Comparison of ENCODE assay signal across 25 cellular contexts in genomic region chr7:14018751-14019150, GRCh38. TPM values are rescaled to one million over a fixed set of nuclear protein-coding genes. Genes with fewer than 3 reads are reported as not detected.
"Had no signal": no experiment of that assay in that cellular context is flagged by ENCODE, and none has a peak within 500 bp of the region (broad histone marks: within the 10 kb centered on the region; RNA-seq: fewer than 3 reads in every experiment).

No MANE protein-coding gene starts in this region.

- H3K4me3 ChIP-seq: left ventricle myocardium inferior, lung, neural progenitor cell, right atrium auricular region, right lobe of liver, smooth muscle cell, tibial nerve, uterus had no signal

- DNase-seq: hypothalamus; immature natural killer cell; islet precursor cell; left ventricle myocardium inferior; mesendoderm; naive B cell; natural killer cell; nephron progenitor cell; occipital lobe; right lobe of liver; stimulated activated CD4-positive, alpha-beta T cell treated with anti-CD3 and anti-CD28 coated beads, Interleukin-1b, Interleukin-23, amount 100 ng/mL, for 48 hours; stimulated activated CD4-positive, alpha-beta T cell treated with anti-CD3 and anti-CD28 coated beads, Interleukin-2, amount 100 ng/mL, for 48 hours; stimulated activated CD4-positive, alpha-beta T cell treated with anti-CD3 and anti-CD28 coated beads, Interleukin-4, amount 100 ng/mL, for 4 hours; stimulated activated CD8-positive, alpha-beta memory T cell treated with anti-CD3 and anti-CD28 coated beads, Interleukin-4, amount 100 ng/mL, for 48 hours; stimulated activated naive CD4-positive, alpha-beta T cell treated with Interleukin-2 at 50 U/mL for 16 hours; stimulated activated naive CD8-positive, alpha-beta T cell treated with anti-CD3 and anti-CD28 coated beads, Interleukin-15, amount 100 ng/mL, for 72 hours; substantia nigra; uterus had no signal

- H2AFZ ChIP-seq: neural progenitor cell had no signal

- H3K9ac ChIP-seq: neural progenitor cell had no signal

- H3K9me3 ChIP-seq: neutrophil, right lobe of liver, tibial nerve, uterus had no signal

- H3K27ac ChIP-seq: left ventricle myocardium inferior, neural progenitor cell, neutrophil, right atrium auricular region, right lobe of liver, tibial nerve, uterus had no signal

- H3K36me3 ChIP-seq: left ventricle myocardium inferior, neural progenitor cell, neutrophil, right atrium auricular region, right lobe of liver, tibial nerve, uterus had no signal

- H3K27me3 ChIP-seq: neural progenitor cell, neutrophil, right atrium auricular region, right lobe of liver, tibial nerve, uterus had no signal

- H3K4me1 ChIP-seq: left ventricle myocardium inferior, neural progenitor cell, right atrium auricular region, right lobe of liver, tibial nerve, uterus had no signal

- ATAC-seq: natural killer cell; right lobe of liver; stimulated activated memory B cell treated with anti-CD40 and anti-IgM and Interleukin-4, amounts not matched to agents 10 μg/mL and 1 μg/mL and 100 μg/mL, for 72 hours; stimulated activated naive CD8-positive, alpha-beta T cell treated with anti-CD3 and anti-CD28 coated beads, Interleukin-15, amount 100 ng/mL, for 72 hours had no signal

- H3K4me2 ChIP-seq: neural progenitor cell, smooth muscle cell had no signal

RNA-seq across cellular contexts. Expression of gene ETV1, which starts 29.3 kb away (rescaled TPM):
- polyA plus RNA-seq: immature natural killer cell had no signal
